Comparison of ENCODE assay signal across 21 cellular contexts in genomic region chr17:8707591-8708453, GRCh38. TPM values are rescaled to one million over a fixed set of nuclear protein-coding genes. Genes with fewer than 3 reads are reported as not detected.
A peak's percentile ranks its signal among the peaks of the same experiment; 100 is the strongest.
DNase-seq lines count a peak whose midpoint lies in the region; ATAC-seq and TF ChIP-seq lines count a peak whose summit lies in the region.
"Had no signal": no experiment of that assay in that cellular context is flagged by ENCODE, and none has a peak within 500 bp of the region (broad histone marks: within the 10 kb centered on the region; RNA-seq: fewer than 3 reads in every experiment).

No MANE protein-coding gene starts in this region.

- no peak for TF ChIP-seq CTCF in right atrium auricular region (IDR thresholded peaks at IDR 0.05)
- TF ChIP-seq CTCF in fibroblast of the aortic adventitia (IDR thresholded peaks at IDR 0.05; ENCODE audit: insufficient read depth, low read length) = no peak
- TF ChIP-seq CTCF in GM20000 (IDR thresholded peaks at IDR 0.05; ENCODE audit: extremely low read depth, missing control alignments) = no peak

- DNase-seq in Right ventricle myocardium superior = no peak
- no peak for DNase-seq in right atrium auricular region (ENCODE audit: low spot score)
- DNase-seq in fibroblast of the aortic adventitia (ENCODE audit: low read depth) = peak; percentile 88
- DNase-seq in SHP77 (lab: John Stamatoyannopoulos, UW) = no peak
- DNase-seq in GM20000 (ENCODE audit: low spot score) = no peak
- DNase-seq: activated CD4-positive, alpha-beta T cell treated with anti-CD3 and anti-CD28 coated beads, Interleukin-2, amount 50 U/mL, for 48 hours; CD8-positive, alpha-beta memory T cell; dorsolateral prefrontal cortex; H7; naive thymus-derived CD4-positive, alpha-beta T cell; NCI-H1930; NCI-H526 treated with DMSO at 0.1 percent for 48 hours; sigmoid colon; stimulated activated CD4-positive, alpha-beta T cell treated with anti-CD3 and anti-CD28 coated beads, Interleukin-4, amount 100 ng/mL, for 4 hours; T-helper 9 cell had no signal

- WGBS in mesodermal cell (ENCODE audit: insufficient coverage in 2 of 2), 2 experiments = 78 to 80% methylated on average over 10 to 12 of the region's 13 CpGs

- H3K27ac ChIP-seq in right atrium auricular region (peak overlapping the region in 1 of 2 donors; percentile 82), mesodermal cell (ENCODE audit: low read depth, low read length, severe bottlenecking) (peak overlapping the region; percentile 96)
- H3K27ac ChIP-seq: RWPE1 had no signal

- H3K9me3 ChIP-seq in right atrium auricular region (no peaks in the 10 kb centered on the region), mesodermal cell (ENCODE audit: control insufficient read depth, low read length) (peaks cover 8% of the 10 kb centered on the region)
- H3K9me3 ChIP-seq: sigmoid colon had no signal

- H3K4me3 ChIP-seq in right atrium auricular region (no peak overlapping the region), fibroblast of the aortic adventitia (ENCODE audit: low read depth, low read length) (no peak overlapping the region), mesodermal cell (ENCODE audit: extremely low read depth, insufficient read depth, low read length, poor library complexity, severe bottlenecking) (no peak overlapping the region)
- H3K4me3 ChIP-seq: dorsolateral prefrontal cortex, sigmoid colon had no signal

- H3K27me3 ChIP-seq in right atrium auricular region = no peaks in the 10 kb centered on the region
- H3K27me3 ChIP-seq: sigmoid colon had no signal

- H3K36me3 ChIP-seq in right atrium auricular region (no peaks in the 10 kb centered on the region), mesodermal cell (ENCODE audit: control insufficient read depth, insufficient read depth, low read length) (no peaks in the 10 kb centered on the region)
- H3K36me3 ChIP-seq: sigmoid colon had no signal

- TF ChIP-seq POLR2A in GM18505 (IDR thresholded peaks at IDR 0.05; ENCODE audit: borderline replicate concordance, extremely low read depth, insufficient read depth, insufficient read length) = no peak

- peak; percentile 88 for ATAC-seq in Right ventricle myocardium superior (ENCODE audit: poor library complexity)
- ATAC-seq in HG02759 (IDR thresholded peaks at IDR 0.05; ENCODE audit: unreplicated experiment) = no peak
- ATAC-seq in GM18505 (IDR thresholded peaks at IDR 0.05; ENCODE audit: unreplicated experiment) = no peak
- ATAC-seq: naive thymus-derived CD4-positive, alpha-beta T cell; stimulated activated effector memory CD8-positive, alpha-beta T cell treated with anti-CD3 and anti-CD28 coated beads, Interleukin-12 subunit alpha, Interleukin-12 subunit beta, amount 100 ng/mL, for 72 hours had no signal

- H3K4me1 ChIP-seq in right atrium auricular region (peaks cover 0 to 51% of the 10 kb centered on the region in 2 donors), mesodermal cell (ENCODE audit: control insufficient read depth, insufficient read depth, low read length, poor library complexity, severe bottlenecking) (peaks cover 14% of the 10 kb centered on the region)

- intact Hi-C loops in Right ventricle myocardium superior (cut with DNase I) = no loop called here

RNA-seq across cellular contexts. Expression of gene CCDC42, which starts 36.8 kb away (rescaled TPM):
- not detected for total RNA-seq in Right ventricle myocardium superior
- not detected for total RNA-seq in right atrium auricular region
- not detected in 2 replicates for total RNA-seq in fibroblast of the aortic adventitia (ENCODE audit: low replicate concordance)
- not detected for polyA plus RNA-seq in mesodermal cell (2013, experiment 1 of 2)
- not detected for polyA plus RNA-seq in mesodermal cell (2013, experiment 2 of 2)
- total RNA-seq: H7, LHCN-M2, sigmoid colon had no signal
- polyA plus RNA-seq: CD8-positive, alpha-beta memory T cell; naive thymus-derived CD4-positive, alpha-beta T cell had no signal

RNA-seq across cellular contexts. Expression of gene SPDYE4, which starts 50.5 kb away (rescaled TPM):
- total RNA-seq in Right ventricle myocardium superior (not detected), right atrium auricular region (not detected), fibroblast of the aortic adventitia (ENCODE audit: low replicate concordance) (not detected in 2 replicates)
- polyA plus RNA-seq in mesodermal cell (2013, experiment 1 of 2) = not detected
- polyA plus RNA-seq in mesodermal cell (2013, experiment 2 of 2) = not detected
- total RNA-seq: CD8-positive, alpha-beta memory T cell; dorsolateral prefrontal cortex; H7; LHCN-M2; sigmoid colon had no signal
- polyA plus RNA-seq: CD8-positive, alpha-beta memory T cell; naive thymus-derived CD4-positive, alpha-beta T cell; sigmoid colon had no signal
